In genomic region chr7:128791121-128791967, GRCh38 we compare ENCODE assay signal across 8 cellular contexts. TPM values are rescaled to one million over a fixed set of nuclear protein-coding genes. Genes with fewer than 3 reads are reported as not detected.
DNase-seq lines count a peak whose midpoint lies in the region; ATAC-seq, FAIRE-seq and TF ChIP-seq lines count a peak whose summit lies in the region.

No MANE protein-coding gene starts in this region.

- H3K27ac ChIP-seq in trophoblast cell (ENCODE audit: low read depth, low read length) = no peak overlapping the region
- peak overlapping the region; percentile 59 to 78 (median 72) for H3K27ac ChIP-seq in transverse colon

- peaks cover 3% of the 10 kb centered on the region for H3K79me1 ChIP-seq in trophoblast cell (ENCODE audit: low read length)

- H3K4ac ChIP-seq in trophoblast cell (ENCODE audit: low read depth, low read length) = peak overlapping the region; percentile 10

- in situ Hi-C loops in transverse colon (cut with MboI; ENCODE audit: low pct_ligation_motif_present in 1 of 4, low pct_unique_long_range_greater_than_20kb in 1 of 4, low sequenced_read_pairs in 3 of 4) = no loop called here

- no CpG with 5 or more reads among the region's 80 CpGs for WGBS in trophoblast cell (ENCODE audit: extremely low coverage, insufficient coverage, insufficient read length)
- 0 to 2% methylated on average over 3 to 27 of the region's 80 CpGs for WGBS in transverse colon (ENCODE audit: low coverage in 1 of 2), 2 donors

- H3K4me3 ChIP-seq in Jurkat, Clone E6-1 (ENCODE audit: low read length) = peak overlapping the region; percentile 77
- H3K4me3 ChIP-seq in trophoblast cell (ENCODE audit: low read depth, low read length) (peak overlapping the region; percentile 77), transverse colon (peak overlapping the region; percentile 53 to 82 (median 68))

- no peak overlapping the region for H2BK12ac ChIP-seq in trophoblast cell (ENCODE audit: low read length)

- H2AK5ac ChIP-seq in trophoblast cell (ENCODE audit: low read length) = no peak overlapping the region

- TF ChIP-seq CTCF in D721Med (IDR thresholded peaks at IDR 0.05; ENCODE audit: insufficient read depth, missing control alignments) (no peak), transverse colon (IDR thresholded peaks at IDR 0.05) (no peak)

- peak overlapping the region; percentile 88 for H3K4me2 ChIP-seq in trophoblast cell (ENCODE audit: low read length)

- peak overlapping the region; percentile 70 for H4K91ac ChIP-seq in trophoblast cell (ENCODE audit: low read depth, low read length)

- FAIRE-seq in D721Med (lab: Jason Lieb, UNC) = no peak

- TF ChIP-seq POLR2A in transverse colon (IDR thresholded peaks at IDR 0.05) = peak; percentile 14

- intact Hi-C loops in Right ventricle myocardium inferior (cut with DNase I) = loop anchor here (2.0 to 5.0 kb wide), 3 partner anchors 39 to 91 kb away; partner anchors contain the start of genes CALU and FLNC
- intact Hi-C loops in transverse colon (cut with DNase I; ENCODE audit: low total_unique reads) = loop anchor here (2.0 kb wide), 1 partner anchor 53 kb away; the partner anchor contains the start of gene CALU

- H3K36me3 ChIP-seq in trophoblast cell (ENCODE audit: control insufficient read depth in 1 of 2, insufficient read depth in 2 of 2, low read length in 2 of 2) = no peaks in the 10 kb centered on the region
- no peaks in the 10 kb centered on the region for H3K36me3 ChIP-seq in transverse colon

- DNase-seq in D721Med (ENCODE audit: insufficient read length, low spot score) (peak; percentile 47), SK-N-DZ (ENCODE audit: low spot score) (peak; percentile 69), Right ventricle myocardium inferior (ENCODE audit: missing footprints) (peak; percentile 90), trophoblast cell (peak in 1 of 2 donors; percentile 57), transverse colon (peak; percentile 83)
- DNase-seq in Jurkat, Clone E6-1 (ENCODE audit: low read depth, low spot score) = peak; percentile 49
- DNase-seq in activated naive CD4-positive, alpha-beta T cell treated with anti-CD3 and anti-CD28 coated beads, Interleukin-2, amount 50 U/mL, for 16 hours = peak; percentile 77

- no peak overlapping the region for H3K9ac ChIP-seq in trophoblast cell (ENCODE audit: low read length)

- no peak overlapping the region for H2BK5ac ChIP-seq in trophoblast cell (ENCODE audit: low read depth, low read length, poor library complexity)

- TF ChIP-seq EP300 in transverse colon (IDR thresholded peaks at IDR 0.05; ENCODE audit: low read depth) = no peak

- no peak overlapping the region for H2BK120ac ChIP-seq in trophoblast cell (ENCODE audit: insufficient read depth, low read length, poor library complexity)

- H4K12ac ChIP-seq in trophoblast cell (ENCODE audit: low read depth, low read length) = no peak overlapping the region

- no peak overlapping the region for H3K23ac ChIP-seq in trophoblast cell (ENCODE audit: low read length)

- peak overlapping the region; percentile 60 for H3K18ac ChIP-seq in trophoblast cell (ENCODE audit: low read length)

- H2AFZ ChIP-seq in trophoblast cell (ENCODE audit: insufficient read depth, low read length, poor library complexity) = peak overlapping the region; percentile 66

- H3K27me3 ChIP-seq in trophoblast cell (ENCODE audit: insufficient read depth, low read length) (peaks cover 6% of the 10 kb centered on the region), transverse colon (peaks cover 24% of the 10 kb centered on the region)

- H3K4me1 ChIP-seq in trophoblast cell (ENCODE audit: control insufficient read depth in 1 of 2, insufficient read depth in 2 of 2, low read length in 2 of 2) = peaks cover 0 to 7% of the 10 kb centered on the region in 2 experiments
- H3K4me1 ChIP-seq in transverse colon = peaks cover 5 to 23% (median 16%) of the 10 kb centered on the region in 4 donors

- H3K9me3 ChIP-seq in trophoblast cell (ENCODE audit: insufficient read depth, low read depth, low read length) (peaks cover 3% of the 10 kb centered on the region), transverse colon (no peaks in the 10 kb centered on the region)

- peak overlapping the region; percentile 39 for H3K14ac ChIP-seq in trophoblast cell (ENCODE audit: low read length)

- ATAC-seq in GM21515 (IDR thresholded peaks at IDR 0.05; ENCODE audit: unreplicated experiment) = peak; percentile 81
- peak; percentile 90 for ATAC-seq in Right ventricle myocardium inferior

- H3K79me2 ChIP-seq in trophoblast cell (ENCODE audit: control insufficient read depth, insufficient read depth, low read length, poor library complexity) = peaks cover 2% of the 10 kb centered on the region

- peak overlapping the region; percentile 72 for H4K8ac ChIP-seq in trophoblast cell (ENCODE audit: low read depth, low read length)

RNA-seq across cellular contexts. Expression of gene CCDC136, which starts 0.4 kb away (rescaled TPM):
- 35.1 TPM for polyA plus RNA-seq in Jurkat, Clone E6-1 (2012; ENCODE audit: insufficient read depth, insufficient read length)
- polyA plus RNA-seq in SK-N-DZ (2014; cell fraction: cytosol; rRNA removed) = 27.4 and 29.5 TPM in 2 replicates
- polyA plus RNA-seq in SK-N-DZ (2014; cell fraction: nucleus; rRNA removed) = 93.0 and 152 TPM in 2 replicates
- 6.3 TPM for total RNA-seq in Right ventricle myocardium inferior
- 3.2 and 3.6 TPM in 2 replicates for polyA plus RNA-seq in trophoblast cell (2013)
- 10 to 100 TPM in 2 of 4 donors, 1 to 10 TPM in 2; 1.9 to 16.5 (median 8.3) TPM for total RNA-seq in transverse colon

RNA-seq across cellular contexts. Expression of gene OPN1SW, which starts 15.8 kb away (rescaled TPM):
- polyA plus RNA-seq in Jurkat, Clone E6-1 (2012; ENCODE audit: insufficient read depth, insufficient read length) = not detected
- polyA plus RNA-seq in SK-N-DZ (2014; cell fraction: cytosol; rRNA removed) = not detected in 2 replicates
- not detected in 2 replicates for polyA plus RNA-seq in SK-N-DZ (2014; cell fraction: nucleus; rRNA removed)
- total RNA-seq in Right ventricle myocardium inferior (not detected), transverse colon (not detected)
- polyA plus RNA-seq in trophoblast cell (2013) = not detected in 2 replicates

RNA-seq across cellular contexts. Expression of gene FLNC, which starts 38.9 kb away (rescaled TPM):
- polyA plus RNA-seq in Jurkat, Clone E6-1 (2012; ENCODE audit: insufficient read depth, insufficient read length) = 0.63 TPM
- 11.6 and 13.1 TPM in 2 replicates for polyA plus RNA-seq in SK-N-DZ (2014; cell fraction: cytosol; rRNA removed)
- polyA plus RNA-seq in SK-N-DZ (2014; cell fraction: nucleus; rRNA removed) = 14.1 and 19.8 TPM in 2 replicates
- total RNA-seq in Right ventricle myocardium inferior (905 TPM), transverse colon (100 to 1,000 TPM in 1 of 4 donors, 10 to 100 TPM in 3; 21.3 to 234 (median 57.9) TPM)
- polyA plus RNA-seq in trophoblast cell (2013) = 81.4 and 85.6 TPM in 2 replicates

RNA-seq across cellular contexts. Expression of gene CALU, which starts 52.2 kb away (rescaled TPM):
- 67.1 TPM for polyA plus RNA-seq in Jurkat, Clone E6-1 (2012; ENCODE audit: insufficient read depth, insufficient read length)
- 147 and 157 TPM in 2 replicates for polyA plus RNA-seq in SK-N-DZ (2014; cell fraction: cytosol; rRNA removed)
- polyA plus RNA-seq in SK-N-DZ (2014; cell fraction: nucleus; rRNA removed) = 52.2 and 58.9 TPM in 2 replicates
- total RNA-seq in Right ventricle myocardium inferior (183 TPM), transverse colon (1,000 to 10,000 TPM in 1 of 4 donors, 10 to 100 TPM in 3; 23.6 to 1,780 (median 44.0) TPM)
- 456 and 457 TPM in 2 replicates for polyA plus RNA-seq in trophoblast cell (2013)
